19 cellular contexts compared by ENCODE assay signal in genomic region chr21:16187603-16188002, GRCh38.
"Had no signal": no experiment of that assay in that cellular context is flagged by ENCODE, and none has a peak within 500 bp of the region (broad histone marks: within the 10 kb centered on the region; RNA-seq: fewer than 3 reads in every experiment).

No MANE protein-coding gene starts in this region.

- H3K4me3 Mint-ChIP-seq: memory B cell; naive B cell; natural killer cell treated with Interleukin-12 subunit alpha and Interleukin-12 subunit beta and Interleukin-15 and Interleukin-18, amount 100 ng/mL, for 72 hours; stimulated activated effector memory CD8-positive, alpha-beta T cell treated with anti-CD3 and anti-CD28 coated beads, Interleukin-12 subunit alpha, Interleukin-12 subunit beta, amount 100 ng/mL, for 72 hours had no signal

- ATAC-seq: left lobe of liver; mucosa of descending colon; natural killer cell treated with Interleukin-12 subunit alpha and Interleukin-12 subunit beta and Interleukin-15 and Interleukin-18, amount 100 ng/mL, for 72 hours; sciatic nerve; stimulated activated effector memory CD8-positive, alpha-beta T cell treated with anti-CD3 and anti-CD28 coated beads, Interleukin-12 subunit alpha, Interleukin-12 subunit beta, amount 100 ng/mL, for 72 hours; stimulated activated naive CD8-positive, alpha-beta T cell treated with anti-CD3 and anti-CD28 coated beads, Interleukin-15, Interleukin-2, amounts not matched to agents 100 U/mL and 50 U/mL, for 24 hours had no signal

- DNase-seq: cortex of kidney; effector CD4-positive, alpha-beta T cell; kidney; mucosa of descending colon; naive B cell; nucleus accumbens; stimulated activated CD4-positive, alpha-beta T cell treated with anti-CD3 and anti-CD28 coated beads, Interleukin-2, amount 100 ng/mL, for 24 hours; stimulated activated CD4-positive, alpha-beta T cell treated with anti-CD3 and anti-CD28 coated beads, Interleukin-4, amount 100 ng/mL, for 24 hours; stimulated activated naive CD8-positive, alpha-beta T cell treated with anti-CD3 and anti-CD28 coated beads, Interleukin-15, Interleukin-2, amounts not matched to agents 100 U/mL and 50 U/mL, for 24 hours; substantia nigra; transverse colon had no signal

- H3K27ac ChIP-seq: prostate gland, right atrium auricular region, transverse colon had no signal

- H3K4me1 Mint-ChIP-seq: memory B cell; naive B cell; stimulated activated effector memory CD8-positive, alpha-beta T cell treated with anti-CD3 and anti-CD28 coated beads, Interleukin-12 subunit alpha, Interleukin-12 subunit beta, amount 100 ng/mL, for 72 hours had no signal

- H3K4me3 ChIP-seq: lung, mucosa of descending colon, prostate gland, right atrium auricular region, transverse colon had no signal

- H3K27ac Mint-ChIP-seq: memory B cell; natural killer cell treated with Interleukin-12 subunit alpha and Interleukin-12 subunit beta and Interleukin-15 and Interleukin-18, amount 100 ng/mL, for 72 hours; stimulated activated effector memory CD8-positive, alpha-beta T cell treated with anti-CD3 and anti-CD28 coated beads, Interleukin-12 subunit alpha, Interleukin-12 subunit beta, amount 100 ng/mL, for 72 hours had no signal

- H3K27me3 Mint-ChIP-seq: naive B cell; natural killer cell treated with Interleukin-12 subunit alpha and Interleukin-12 subunit beta and Interleukin-15 and Interleukin-18, amount 100 ng/mL, for 72 hours had no signal

- H3K4me1 ChIP-seq: prostate gland, transverse colon had no signal

- H3K27me3 ChIP-seq: right atrium auricular region, transverse colon had no signal

- H3K9me3 ChIP-seq: mucosa of descending colon, prostate gland, transverse colon had no signal

- H3K36me3 Mint-ChIP-seq: memory B cell; naive B cell; natural killer cell treated with Interleukin-12 subunit alpha and Interleukin-12 subunit beta and Interleukin-15 and Interleukin-18, amount 100 ng/mL, for 72 hours; stimulated activated effector memory CD8-positive, alpha-beta T cell treated with anti-CD3 and anti-CD28 coated beads, Interleukin-12 subunit alpha, Interleukin-12 subunit beta, amount 100 ng/mL, for 72 hours had no signal

- H3K36me3 ChIP-seq: prostate gland, right atrium auricular region, transverse colon had no signal
